8 cellular contexts compared by ENCODE assay signal in the genomic region with DNA sequence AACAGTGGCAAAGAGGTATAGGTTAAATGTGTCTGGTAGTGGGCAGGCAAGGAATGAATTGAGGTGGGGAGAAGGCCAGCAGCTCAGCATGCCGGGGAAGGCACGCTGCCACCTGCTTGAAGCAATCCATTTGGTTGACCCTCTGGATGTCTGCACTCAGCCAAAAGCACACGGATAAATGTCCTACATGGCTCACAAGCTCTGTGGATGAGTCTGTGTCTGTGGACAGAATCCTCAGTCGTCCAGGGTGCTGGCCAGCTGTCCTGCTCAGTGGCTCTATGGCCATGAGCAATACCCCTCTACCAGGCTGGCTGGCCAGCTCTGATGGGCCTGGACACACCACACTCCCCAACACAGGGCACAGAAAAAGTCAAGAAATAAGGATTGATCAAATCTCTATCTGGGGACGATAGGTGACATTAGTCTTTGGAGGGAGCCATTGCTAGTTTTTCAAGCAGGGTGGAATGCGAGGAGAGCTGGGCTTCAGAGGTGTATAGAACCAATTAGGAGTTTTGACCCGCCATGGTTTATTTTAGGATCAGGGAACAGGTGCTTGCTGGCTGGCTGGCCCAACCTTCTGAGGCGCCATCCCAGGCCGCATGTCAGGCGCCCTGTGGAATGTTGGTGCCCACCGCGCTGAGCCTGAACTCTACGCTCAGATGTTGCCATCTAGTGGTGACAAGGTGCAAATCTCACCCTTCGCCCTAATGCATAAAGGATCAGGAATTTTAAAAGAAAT.
DNase-seq lines count a peak whose midpoint lies in the region; ATAC-seq and TF ChIP-seq lines count a peak whose summit lies in the region.

No MANE protein-coding gene starts in this region.

- peak overlapping the region; percentile 97 to 100 for H2BK12ac ChIP-seq in mesenchymal stem cell (ENCODE audit: low read length in 2 of 2)

- DNase-seq in NCI-H2081 (lab: John Stamatoyannopoulos, UW) (peak; percentile 25 to 43), NCI-H2081 treated with DMSO at 0.1 percent for 48 hours (lab: John Stamatoyannopoulos, UW) (no peak), HT1080 (ENCODE audit: low read depth) (peak; percentile 61), SJSA1 (ENCODE audit: low read depth in 1 of 2, low spot score in 2 of 2) (peak; percentile 50 to 63), endodermal cell (peak; percentile 84), mesenchymal stem cell (peak; percentile 69), vagina (ENCODE audit: extremely low spot score in 2 of 2) (no peak)

- H2BK120ac ChIP-seq in mesenchymal stem cell (ENCODE audit: low read depth, low read length), result peak overlapping the region; percentile 69

- H2BK5ac ChIP-seq in mesenchymal stem cell (ENCODE audit: low read depth, low read length, poor library complexity, severe bottlenecking), result no peak overlapping the region

- intact Hi-C loops in vagina (cut with DNase I), result loop anchor here (5.0 kb wide), 1 partner anchor 1166 kb away; the partner anchor contains the start of gene IGFBP3

- peaks cover 14% of the 10 kb centered on the region for H3K27me3 Mint-ChIP-seq in endodermal cell (ENCODE audit: insufficient read depth)

- H3K36me3 ChIP-seq in SJSA1, result no peaks in the 10 kb centered on the region
- H3K36me3 ChIP-seq in endodermal cell (ENCODE audit: control insufficient read depth, insufficient read depth, low read length), result no peaks in the 10 kb centered on the region
- no peaks in the 10 kb centered on the region for H3K36me3 ChIP-seq in mesenchymal stem cell (ENCODE audit: control insufficient read depth in 1 of 2, insufficient read depth in 2 of 2, low read depth in 1 of 2, low read length in 2 of 2)
- H3K36me3 ChIP-seq in vagina, result no peaks in the 10 kb centered on the region

- H3K4me3 Mint-ChIP-seq in endodermal cell, result no peak overlapping the region

- H3K9ac ChIP-seq in endodermal cell (ENCODE audit: extremely low read depth, low read length, poor library complexity, severe bottlenecking), result no peak overlapping the region
- H3K9ac ChIP-seq in mesenchymal stem cell (ENCODE audit: low read length), result no peak overlapping the region

- peak overlapping the region; percentile 73 for H2BK15ac ChIP-seq in mesenchymal stem cell (ENCODE audit: low read depth, poor library complexity, severe bottlenecking)

- no peaks in the 10 kb centered on the region for H3K27me3 ChIP-seq in SJSA1 (replicated peaks)
- peaks cover 8% of the 10 kb centered on the region for H3K27me3 ChIP-seq in endodermal cell (ENCODE audit: control insufficient read depth, insufficient read depth, low read length, poor library complexity, severe bottlenecking)
- H3K27me3 ChIP-seq in mesenchymal stem cell (ENCODE audit: control insufficient read depth in 1 of 2, insufficient read depth in 1 of 2, low read length in 2 of 2), result peaks cover 0 to 7% of the 10 kb centered on the region in 2 experiments
- H3K27me3 ChIP-seq in vagina, result no peaks in the 10 kb centered on the region

- peak; percentile 60 for ATAC-seq in GM19455 (IDR thresholded peaks at IDR 0.05; ENCODE audit: unreplicated experiment)

- H3K23ac ChIP-seq in mesenchymal stem cell (ENCODE audit: low read length in 2 of 2), result no peak overlapping the region

- H3K4me1 Mint-ChIP-seq in endodermal cell, result no peaks in the 10 kb centered on the region

- H3K79me1 ChIP-seq in mesenchymal stem cell (replicated peaks; ENCODE audit: low read length, poor library complexity, severe bottlenecking), result no peaks in the 10 kb centered on the region

- no peaks in the 10 kb centered on the region for H3K36me3 Mint-ChIP-seq in endodermal cell (ENCODE audit: low read depth)

- peaks cover 2% of the 10 kb centered on the region for H3K9me3 Mint-ChIP-seq in endodermal cell

- H3K9me3 ChIP-seq in SJSA1 (replicated peaks), result no peaks in the 10 kb centered on the region
- H3K9me3 ChIP-seq in endodermal cell (ENCODE audit: control insufficient read depth, low read length), result peaks cover 23% of the 10 kb centered on the region
- H3K9me3 ChIP-seq in mesenchymal stem cell (ENCODE audit: control insufficient read depth, low read length), result no peaks in the 10 kb centered on the region
- H3K9me3 ChIP-seq in vagina, result no peaks in the 10 kb centered on the region

- H2AFZ ChIP-seq in mesenchymal stem cell (ENCODE audit: low read depth, low read length), result no peak overlapping the region

- WGBS in endodermal cell (ENCODE audit: insufficient coverage in 1 of 2, insufficient read length in 1 of 2), 2 experiments, result 43 to 49% methylated on average over 7 to 14 of the region's 14 CpGs
- WGBS in mesenchymal stem cell, result 42% methylated on average over 12 of the region's 14 CpGs

- peak overlapping the region in 1 of 2 experiments; percentile 19 for H3K14ac ChIP-seq in mesenchymal stem cell (ENCODE audit: low read length in 2 of 2)

- peak overlapping the region; percentile 95 for H4K91ac ChIP-seq in mesenchymal stem cell (ENCODE audit: low read length)

- peaks cover 8% of the 10 kb centered on the region for H3K4me1 ChIP-seq in SJSA1 (replicated peaks)
- no peaks in the 10 kb centered on the region for H3K4me1 ChIP-seq in endodermal cell (ENCODE audit: control insufficient read depth, insufficient read depth, low read length)
- peaks cover 26% of the 10 kb centered on the region for H3K4me1 ChIP-seq in mesenchymal stem cell (ENCODE audit: control insufficient read depth, insufficient read depth, low read depth, low read length)
- H3K4me1 ChIP-seq in vagina, result peaks cover 6% of the 10 kb centered on the region

- TF ChIP-seq CTCF in endodermal cell (conservative IDR thresholded peaks at IDR 0.05), result peak; percentile 95
- peak; percentile 53 to 85 (median 83) for TF ChIP-seq CTCF in vagina (IDR thresholded peaks at IDR 0.05)

- H2AK5ac ChIP-seq in mesenchymal stem cell (ENCODE audit: low read length, severe bottlenecking), result peak overlapping the region; percentile 10

- peak overlapping the region; percentile 55 to 89 for H3K18ac ChIP-seq in mesenchymal stem cell (ENCODE audit: low read depth in 1 of 2, low read length in 2 of 2)

- no peak overlapping the region for H3K27ac ChIP-seq in SJSA1
- no peak overlapping the region for H3K27ac ChIP-seq in endodermal cell (ENCODE audit: low read depth, low read length)
- H3K27ac ChIP-seq in mesenchymal stem cell (ENCODE audit: low read length, poor library complexity, severe bottlenecking), result no peak overlapping the region
- H3K27ac ChIP-seq in vagina, result peak overlapping the region; percentile 45

- H3K4me2 ChIP-seq in mesenchymal stem cell (ENCODE audit: low read length, poor library complexity, severe bottlenecking), result no peak overlapping the region

- TF ChIP-seq POLR2A in vagina (IDR thresholded peaks at IDR 0.05), result no peak

- peak overlapping the region; percentile 80 to 98 for H3K4ac ChIP-seq in mesenchymal stem cell (ENCODE audit: low read depth in 1 of 2, low read length in 2 of 2)

- H4K8ac ChIP-seq in mesenchymal stem cell (ENCODE audit: low read length), result peak overlapping the region; percentile 90

- no peak overlapping the region for H3K27ac Mint-ChIP-seq in endodermal cell

- H3K4me3 ChIP-seq in SJSA1, result no peak overlapping the region
- no peak overlapping the region for H3K4me3 ChIP-seq in endodermal cell (ENCODE audit: low read length)
- H3K4me3 ChIP-seq in mesenchymal stem cell (ENCODE audit: insufficient read depth in 1 of 2, low read depth in 1 of 2, low read length in 2 of 2), result no peak overlapping the region
- no peak overlapping the region for H3K4me3 ChIP-seq in vagina

Comparison
In these comparisons a context has a peak if more than half of its experiments do, and no peak if none do; other contexts are left out.
1. DNase-seq: peak in NCI-H2081 (2 of 2), HT1080 (single experiment), SJSA1 (2 of 2), endodermal cell (single experiment) and mesenchymal stem cell (single experiment); none in NCI-H2081 treated with DMSO at 0.1 percent for 48 hours (single experiment) and vagina (0 of 2).